In genomic region chr20:59403962-59404314, GRCh38 we compare ENCODE assay signal across 10 cellular contexts.
A peak's percentile ranks its signal among the peaks of the same experiment; 100 is the strongest.
DNase-seq lines count a peak whose midpoint lies in the region; ATAC-seq and TF ChIP-seq lines count a peak whose summit lies in the region.
"Had no signal": no experiment of that assay in that cellular context is flagged by ENCODE, and none has a peak within 500 bp of the region (broad histone marks: within the 10 kb centered on the region; RNA-seq: fewer than 3 reads in every experiment).

No MANE protein-coding gene starts in this region.

- POLR2A ChIA-PET in A673 (lab: Charles Lee; ENCODE audit: low non-redundant PET): no interaction called here

- no peak for DNase-seq in A673 (ENCODE audit: low spot score)
- DNase-seq in T-helper 17 cell: no peak
- no peak for DNase-seq in head of caudate nucleus
- no peak for DNase-seq in cortex of kidney (lab: John Stamatoyannopoulos, UW)
- no peak for DNase-seq in activated effector memory CD4-positive, alpha-beta T cell treated with Interleukin-2 at 50 U/mL for 16 hours
- DNase-seq: NCI-H2081 had no signal

- H3K79me2 ChIP-seq in DOHH2 (ENCODE audit: control insufficient read depth, low read length): no peaks in the 10 kb centered on the region

- no peaks in the 10 kb centered on the region for H3F3A ChIP-seq in DOHH2 (ENCODE audit: control insufficient read depth, insufficient read depth)

- H3K27ac ChIP-seq in A673 (ENCODE audit: low read depth, low read length, poor library complexity, severe bottlenecking) (no peak overlapping the region), DOHH2 (ENCODE audit: low read depth, low read length) (no peak overlapping the region), mucosa of rectum (ENCODE audit: low read depth in 2 of 2, low read length in 2 of 2) (no peak overlapping the region)
- H3K27ac ChIP-seq: stomach had no signal

- CTCF ChIA-PET in A673 (lab: Charles Lee): interaction anchor here (0.6 to 1.0 kb wide), 6 partner anchors 29 to 476 kb away, joined by 3 to 6 read pairs (median 3); no protein-coding TSS in a partner anchor

- H3K27me3 Mint-ChIP-seq in T-helper 17 cell: peaks cover 32% of the 10 kb centered on the region

- H3K27me3 ChIP-seq in A673 (replicated peaks; ENCODE audit: insufficient read depth, low read depth, low read length, poor library complexity) (peaks cover 80% of the 10 kb centered on the region), DOHH2 (ENCODE audit: control insufficient read depth, low read length) (peaks cover 43% of the 10 kb centered on the region), mucosa of rectum (ENCODE audit: control insufficient read depth in 2 of 2, insufficient read depth in 2 of 2, low read length in 2 of 2) (peaks cover 28 to 30% of the 10 kb centered on the region in 2 donors)

- H3K9me3 ChIP-seq in A673 (ENCODE audit: low read depth, low read length, poor library complexity, severe bottlenecking): no peaks in the 10 kb centered on the region
- no peaks in the 10 kb centered on the region for H3K9me3 ChIP-seq in DOHH2 (ENCODE audit: control insufficient read depth, insufficient read depth, low read length)
- H3K9me3 ChIP-seq in T-helper 17 cell (ENCODE audit: control insufficient read depth, low read length, poor library complexity, severe bottlenecking): no peaks in the 10 kb centered on the region
- H3K9me3 ChIP-seq in mucosa of rectum (ENCODE audit: control insufficient read depth in 2 of 2, low read length in 2 of 2): no peaks in the 10 kb centered on the region
- H3K9me3 ChIP-seq: stomach had no signal

- intact Hi-C loops in A673 (cut with micrococcal nuclease; ENCODE audit: unreplicated experiment) (loop anchor here (2.0 to 10.0 kb wide), 3 partner anchors 179 to 533 kb away; no protein-coding TSS in a partner anchor), head of caudate nucleus (cut with DNase I) (loop anchor here (10.0 kb wide), 1 partner anchor 529 kb away; no protein-coding TSS in a partner anchor)

- H3K4me3 ChIP-seq in A673 (ENCODE audit: low read depth, low read length, poor library complexity, severe bottlenecking) (peak overlapping the region; percentile 24), DOHH2 (ENCODE audit: low read length) (no peak overlapping the region), mucosa of rectum (ENCODE audit: low read length in 2 of 2) (peak overlapping the region; percentile 20 to 31)

- ATAC-seq in T-helper 17 cell: no peak
- no peak for ATAC-seq in HG03469 (IDR thresholded peaks at IDR 0.05; ENCODE audit: unreplicated experiment)

- peak overlapping the region; percentile 27 for H3K27ac Mint-ChIP-seq in T-helper 17 cell

- H3K4me1 Mint-ChIP-seq in T-helper 17 cell: peaks cover 5% of the 10 kb centered on the region

- no peak overlapping the region for H3K4me3 Mint-ChIP-seq in T-helper 17 cell

- H3K9me2 ChIP-seq in DOHH2 (replicated peaks; ENCODE audit: control insufficient read depth, low read length): no peaks in the 10 kb centered on the region

- H4K20me1 ChIP-seq in DOHH2 (ENCODE audit: control insufficient read depth, insufficient read depth, low read depth, low read length): no peaks in the 10 kb centered on the region

- H3K4me1 ChIP-seq in A673 (ENCODE audit: insufficient read depth, low read length, poor library complexity, severe bottlenecking) (peaks cover 10% of the 10 kb centered on the region), DOHH2 (ENCODE audit: control insufficient read depth, low read length) (peaks cover 8% of the 10 kb centered on the region), mucosa of rectum (ENCODE audit: control insufficient read depth in 2 of 2, insufficient read depth in 2 of 2, low read length in 2 of 2) (peaks cover 2 to 10% of the 10 kb centered on the region in 2 donors)

- peak overlapping the region; percentile 28 for H3K4me2 ChIP-seq in DOHH2 (ENCODE audit: low read length)

- no peaks in the 10 kb centered on the region for H3K36me3 Mint-ChIP-seq in T-helper 17 cell (ENCODE audit: low read depth)

- H3K36me3 ChIP-seq in A673 (ENCODE audit: insufficient read depth, low read length, poor library complexity, severe bottlenecking) (no peaks in the 10 kb centered on the region), DOHH2 (ENCODE audit: control insufficient read depth, low read length) (no peaks in the 10 kb centered on the region), mucosa of rectum (ENCODE audit: control insufficient read depth in 2 of 2, insufficient read depth in 2 of 2, low read length in 2 of 2) (no peaks in the 10 kb centered on the region)
- H3K36me3 ChIP-seq: stomach had no signal

- no peak overlapping the region for H3K9ac ChIP-seq in mucosa of rectum (ENCODE audit: low read depth in 1 of 2, low read length in 2 of 2)

- TF ChIP-seq CTCF in A673 (conservative IDR thresholded peaks at IDR 0.05; ENCODE audit: low read depth, low read length) (no peak; the same call in 1 of the 2 replicates), DOHH2 (IDR thresholded peaks at IDR 0.05; ENCODE audit: low read depth, low read length, poor library complexity, severe bottlenecking) (peak; percentile 36)

- no TSS peak for BruUV-seq in A673 (replicated peaks; lab: Mats Ljungman, UMichigan)
